Comparison of ENCODE assay signal across 8 cellular contexts in the genomic region with DNA sequence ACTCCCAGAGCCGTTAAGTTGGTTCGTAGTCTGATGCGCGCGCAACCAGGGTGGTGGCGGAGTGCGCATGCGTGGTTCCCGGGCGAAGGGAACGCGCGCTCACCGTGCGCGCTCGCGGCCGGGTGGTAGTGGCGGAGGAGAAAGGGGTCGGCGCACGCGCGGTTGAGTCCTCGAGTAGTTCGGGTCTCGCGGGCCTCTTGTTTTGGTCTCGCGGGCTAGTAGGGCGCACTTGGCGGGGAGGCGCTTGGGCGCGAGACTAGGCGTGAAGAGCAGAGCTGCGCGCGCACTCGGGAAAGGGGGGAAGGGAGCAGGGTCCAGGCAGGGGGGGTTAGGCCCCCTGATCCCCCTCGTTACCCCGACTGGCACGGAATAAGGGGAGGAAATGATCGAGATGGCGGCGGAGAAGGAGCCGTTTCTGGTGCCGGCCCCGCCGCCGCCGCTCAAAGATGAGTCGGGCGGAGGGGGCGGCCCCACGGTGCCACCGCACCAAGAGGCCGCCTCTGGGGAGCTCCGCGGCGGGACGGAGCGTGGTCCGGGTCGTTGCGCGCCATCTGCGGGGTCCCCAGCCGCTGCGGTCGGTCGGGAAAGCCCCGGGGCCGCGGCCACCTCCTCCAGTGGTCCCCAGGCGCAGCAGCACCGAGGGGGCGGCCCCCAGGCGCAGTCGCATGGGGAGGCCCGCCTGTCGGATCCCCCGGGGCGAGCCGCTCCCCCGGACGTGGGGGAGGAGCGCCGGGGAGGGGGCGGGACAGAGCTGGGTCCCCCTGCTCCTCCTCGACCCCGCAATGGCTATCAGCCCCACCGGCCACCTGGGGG. TPM values are rescaled to one million over a fixed set of nuclear protein-coding genes. Genes with fewer than 3 reads are reported as not detected.
DNase-seq lines count a peak whose midpoint lies in the region; ATAC-seq, FAIRE-seq and TF ChIP-seq lines count a peak whose summit lies in the region.

A gene with protein sequence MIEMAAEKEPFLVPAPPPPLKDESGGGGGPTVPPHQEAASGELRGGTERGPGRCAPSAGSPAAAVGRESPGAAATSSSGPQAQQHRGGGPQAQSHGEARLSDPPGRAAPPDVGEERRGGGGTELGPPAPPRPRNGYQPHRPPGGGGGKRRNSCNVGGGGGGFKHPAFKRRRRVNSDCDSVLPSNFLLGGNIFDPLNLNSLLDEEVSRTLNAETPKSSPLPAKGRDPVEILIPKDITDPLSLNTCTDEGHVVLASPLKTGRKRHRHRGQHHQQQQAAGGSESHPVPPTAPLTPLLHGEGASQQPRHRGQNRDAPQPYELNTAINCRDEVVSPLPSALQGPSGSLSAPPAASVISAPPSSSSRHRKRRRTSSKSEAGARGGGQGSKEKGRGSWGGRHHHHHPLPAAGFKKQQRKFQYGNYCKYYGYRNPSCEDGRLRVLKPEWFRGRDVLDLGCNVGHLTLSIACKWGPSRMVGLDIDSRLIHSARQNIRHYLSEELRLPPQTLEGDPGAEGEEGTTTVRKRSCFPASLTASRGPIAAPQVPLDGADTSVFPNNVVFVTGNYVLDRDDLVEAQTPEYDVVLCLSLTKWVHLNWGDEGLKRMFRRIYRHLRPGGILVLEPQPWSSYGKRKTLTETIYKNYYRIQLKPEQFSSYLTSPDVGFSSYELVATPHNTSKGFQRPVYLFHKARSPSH (plus strand): TSS at position 195 of the 813 bp plus-strand sequence. CDS start 188 bp downstream, at position 383.

- H3K36me3 ChIP-seq in kidney (ENCODE audit: control insufficient read depth in 1 of 2, insufficient read depth in 2 of 2, low read length in 2 of 2), result peaks cover 9 to 19% of the 10 kb centered on the region in 2 donors

- FAIRE-seq in kidney (lab: Jason Lieb, UNC), result no peak

- intact Hi-C loops in kidney (cut with DNase I), result no loop called here

- H3K9ac ChIP-seq in kidney (ENCODE audit: low read length in 2 of 2), result peak within 1 kb of the TSS; percentile 98 to 100

- no peaks in the 10 kb centered on the region for H3K9me3 ChIP-seq in kidney (ENCODE audit: control insufficient read depth in 1 of 2, low read length in 2 of 2)

- H3K27ac ChIP-seq in kidney (ENCODE audit: low read depth in 2 of 2, low read length in 2 of 2), result peak within 1 kb of the TSS; percentile 100

- TF ChIP-seq CTCF in AG09319 (IDR thresholded peaks at IDR 0.05; ENCODE audit: low read depth, low read length), result no peak
- no peak for TF ChIP-seq CTCF in kidney (IDR thresholded peaks at IDR 0.05; ENCODE audit: borderline replicate concordance, extremely low read depth, insufficient read depth)

- H3K4me3 ChIP-seq in kidney (ENCODE audit: low read length in 2 of 2), result peak within 1 kb of the TSS; percentile 89 to 96

- DNase-seq in AG09319 (ENCODE audit: extremely low read depth, low read depth), result peak; percentile 95
- DNase-seq in NCI-H510A treated with DMSO at 0.1 percent for 48 hours (lab: John Stamatoyannopoulos, UW), result peak; percentile 80
- peak; percentile 97 for DNase-seq in activated CD4-positive, alpha-beta T cell treated with anti-CD3 and anti-CD28 coated beads for 24 hours (ENCODE audit: low read depth in 2 of 2)
- DNase-seq in cerebellar nuclear complex (lab: John Stamatoyannopoulos, UW), result peak; percentile 12 to 69
- peak; percentile 99 for DNase-seq in kidney
- peak; percentile 92 to 94 (median 93) for DNase-seq in stimulated activated CD4-positive, alpha-beta T cell treated with anti-CD3 and anti-CD28 coated beads, Interleukin-12 subunit alpha, Interleukin-12 subunit beta, amount 100 ng/mL, for 48 hours (ENCODE audit: low read depth in 2 of 3, low spot score in 1 of 3)

- H3K4me1 ChIP-seq in kidney (ENCODE audit: control insufficient read depth in 1 of 2, insufficient read depth in 1 of 2, low read depth in 1 of 2, low read length in 2 of 2), result peaks cover 18 to 27% of the 10 kb centered on the region in 2 donors

- peak; percentile 62 for TF ChIP-seq POLR2A in GM19099 (IDR thresholded peaks at IDR 0.05; ENCODE audit: extremely low read depth, insufficient read length, low read depth)

- peak; percentile 21 for ATAC-seq in HG03378 (IDR thresholded peaks at IDR 0.05; ENCODE audit: unreplicated experiment)

RNA-seq across cellular contexts. Expression of the gene that starts here (rescaled TPM):
- total RNA-seq in kidney, result 47.2 TPM
- polyA plus RNA-seq in kidney (ENCODE audit: insufficient read depth, low read depth, low replicate concordance), result 33.4 TPM

Comparison
In these comparisons a context has a peak if more than half of its experiments do, and no peak if none do; other contexts are left out.
1. Peak in every context shown above with its lines: DNase-seq, ATAC-seq, H3K4me3 ChIP-seq and H3K27ac ChIP-seq.
2. DNase-seq: peak in every context shown above with its lines; median percentile 99 in kidney; 97 in activated CD4-positive, alpha-beta T cell treated with anti-CD3 and anti-CD28 coated beads for 24 hours; 95 in AG09319; 93 in stimulated activated CD4-positive, alpha-beta T cell treated with anti-CD3 and anti-CD28 coated beads, Interleukin-12 subunit alpha, Interleukin-12 subunit beta, amount 100 ng/mL, for 48 hours; 80 in NCI-H510A treated with DMSO at 0.1 percent for 48 hours; 40 in cerebellar nuclear complex.